Comparison of ENCODE assay signal across 24 cellular contexts in the genomic region with DNA sequence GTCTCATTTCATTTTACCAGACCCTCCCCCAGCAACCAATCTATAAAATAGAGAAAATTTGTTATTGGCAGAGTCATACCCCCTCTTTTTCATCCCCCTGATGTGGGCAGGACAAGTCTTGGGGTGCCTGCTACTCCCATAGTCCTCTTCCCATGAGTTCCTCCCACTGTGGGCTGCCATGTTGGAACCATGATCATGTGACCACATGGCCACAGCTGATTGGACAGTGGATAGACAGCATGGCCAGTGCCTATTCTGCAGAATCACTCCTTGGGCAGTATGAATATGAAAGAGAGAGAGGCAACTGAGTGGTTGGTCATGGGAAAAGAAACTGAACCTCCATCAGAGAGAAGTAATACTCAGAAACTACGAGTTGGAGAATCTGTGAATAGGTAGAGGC.
"Had no signal": no experiment of that assay in that cellular context is flagged by ENCODE, and none has a peak within 500 bp of the region (broad histone marks: within the 10 kb centered on the region; RNA-seq: fewer than 3 reads in every experiment).

No MANE protein-coding gene starts in this region.

- H3K4me1 ChIP-seq: Peyer's patch, SJCRH30 had no signal

- H3K9me3 ChIP-seq: Peyer's patch, SJCRH30 had no signal

- H3K4me3 ChIP-seq: Peyer's patch, SJCRH30 had no signal

- FAIRE-seq: colon had no signal

- H3K27me3 Mint-ChIP-seq: T-helper 17 cell had no signal

- DNase-seq: activated CD4-positive, alpha-beta T cell treated with anti-CD3 and anti-CD28 coated beads for 4 hours; activated CD4-positive, alpha-beta T cell treated with anti-CD3 and anti-CD28 coated beads, Interleukin-2, amount 50 U/mL, for 4 hours; activated effector memory CD4-positive, alpha-beta T cell treated with anti-CD3 and anti-CD28 coated beads, Interleukin-2, amount 50 U/mL, for 16 hours; activated naive CD4-positive, alpha-beta T cell treated with Interleukin-2 at 50 U/mL for 16 hours; activated naive CD8-positive, alpha-beta T cell treated with anti-CD3 and anti-CD28 coated beads for 36 hours; activated T-cell treated with anti-CD3 and anti-CD28 coated beads, Interleukin-2, amount 50 U/mL, for 4 hours; anterior cingulate cortex; cerebellar nuclear complex; NCI-H1092; NCI-H1417; NCI-H1930; NCI-H2171; NCI-H2227 treated with DMSO at 0.1 percent for 48 hours; NCI-H446 treated with DMSO at 0.1 percent for 48 hours; NCI-H524 treated with DMSO at 0.1 percent for 48 hours; NCI-H82; NK-92 treated with Interleukin-12 subunit alpha and Interleukin-12 subunit beta, amount 100 ng/mL, for 24 hours; Peyer's patch; Right ventricle myocardium superior; T-helper 17 cell had no signal

- H3K36me3 ChIP-seq: Peyer's patch, SJCRH30 had no signal

- ATAC-seq: activated T-cell treated with anti-CD3 and anti-CD28 coated beads, Interleukin-2, amount 50 U/mL, for 4 hours; T-helper 17 cell had no signal

- H3K27ac ChIP-seq: Peyer's patch, RWPE1, SJCRH30, VCaP had no signal

- H3K4me3 Mint-ChIP-seq: activated naive CD8-positive, alpha-beta T cell treated with anti-CD3 and anti-CD28 coated beads for 36 hours; activated T-cell treated with anti-CD3 and anti-CD28 coated beads, Interleukin-2, amount 50 U/mL, for 4 hours; T-helper 17 cell had no signal

- H3K27ac Mint-ChIP-seq: activated naive CD8-positive, alpha-beta T cell treated with anti-CD3 and anti-CD28 coated beads for 36 hours; T-helper 17 cell had no signal

- H3K27me3 ChIP-seq: Peyer's patch, SJCRH30 had no signal
